Comparison of ENCODE assay signal across 18 cellular contexts in the genomic region with DNA sequence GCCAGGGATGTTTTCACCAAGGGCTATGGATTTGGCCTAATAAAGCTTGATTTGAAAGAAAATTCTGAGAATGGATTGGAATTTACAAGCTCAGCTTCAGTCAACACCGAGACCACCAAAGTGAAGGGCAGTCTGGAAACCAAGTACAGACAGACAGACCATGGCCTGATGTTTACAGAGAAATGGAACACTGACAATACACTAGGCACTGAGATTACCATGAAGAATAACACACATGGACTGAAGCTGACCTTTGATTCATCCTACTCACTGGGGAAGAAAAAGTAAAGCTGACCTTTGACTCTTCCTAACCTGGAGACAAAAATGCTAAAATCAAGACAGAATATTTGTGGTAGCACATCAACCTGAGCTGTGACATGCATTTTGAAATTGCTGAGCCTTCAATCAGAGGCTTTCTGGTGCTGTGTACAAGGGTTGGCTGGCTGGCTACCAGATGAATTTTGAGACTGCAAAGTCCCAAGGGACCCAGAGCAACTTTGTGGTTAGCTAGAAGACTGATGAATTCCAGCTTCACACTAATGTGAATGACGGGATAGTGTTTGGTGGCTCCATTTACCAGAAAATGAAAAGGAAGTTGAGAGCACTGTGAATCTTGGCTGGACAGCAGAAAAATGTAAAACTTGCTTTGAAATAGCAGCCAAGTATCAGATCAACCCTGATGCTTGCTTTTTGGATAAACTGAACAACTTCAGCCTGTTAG.
DNase-seq lines count a peak whose midpoint lies in the region; TF ChIP-seq lines count a peak whose summit lies in the region.
"Had no signal": no experiment of that assay in that cellular context is flagged by ENCODE, and none has a peak within 500 bp of the region (broad histone marks: within the 10 kb centered on the region; RNA-seq: fewer than 3 reads in every experiment).

No MANE protein-coding gene starts in this region.

- H3K14ac ChIP-seq in neuronal stem cell (ENCODE audit: low read length): no peak overlapping the region

- no peak overlapping the region for H3K9ac ChIP-seq in neuronal stem cell (ENCODE audit: low read depth, low read length, poor library complexity)

- H3K79me1 ChIP-seq in neuronal stem cell (ENCODE audit: low read depth, low read length): no peaks in the 10 kb centered on the region

- in situ Hi-C loops in astrocyte of the spinal cord (cut with HindIII; ENCODE audit: low sequenced_read_pairs): no loop called here

- no peak overlapping the region for H2BK15ac ChIP-seq in neuronal stem cell (ENCODE audit: low read length)

- H3K9me3 ChIP-seq in neuronal stem cell (replicated peaks in 1 of 2; ENCODE audit: control insufficient read depth in 2 of 2, insufficient read depth in 1 of 2, low read depth in 1 of 2, low read length in 2 of 2): no peaks in the 10 kb centered on the region
- H3K9me3 ChIP-seq: ascending aorta, sigmoid colon had no signal

- no peak overlapping the region for H3K4me2 ChIP-seq in neuronal stem cell (ENCODE audit: insufficient read depth, low read length, poor library complexity, severe bottlenecking)

- no peak overlapping the region for H3K27ac ChIP-seq in neuronal stem cell (replicated peaks; ENCODE audit: low read length)
- H3K27ac ChIP-seq: ascending aorta, RWPE1, sigmoid colon had no signal

- H3K4ac ChIP-seq in neuronal stem cell (ENCODE audit: low read length): no peak overlapping the region

- H2BK5ac ChIP-seq in neuronal stem cell (ENCODE audit: low read length): no peak overlapping the region

- no peak overlapping the region for H2BK120ac ChIP-seq in neuronal stem cell (ENCODE audit: low read depth, low read length)

- H2BK12ac ChIP-seq in neuronal stem cell (ENCODE audit: low read length): no peak overlapping the region

- no peaks in the 10 kb centered on the region for H3K36me3 ChIP-seq in neuronal stem cell (replicated peaks in 1 of 2; ENCODE audit: control insufficient read depth in 2 of 2, insufficient read depth in 2 of 2, low read length in 2 of 2)
- H3K36me3 ChIP-seq: ascending aorta, sigmoid colon had no signal

- H3K4me1 ChIP-seq in neuronal stem cell (ENCODE audit: control insufficient read depth in 2 of 2, insufficient read depth in 1 of 2, low read depth in 1 of 2, low read length in 2 of 2): no peaks in the 10 kb centered on the region
- H3K4me1 ChIP-seq: ascending aorta, sigmoid colon had no signal

- H3K27me3 ChIP-seq in neuronal stem cell (ENCODE audit: control insufficient read depth in 3 of 3, insufficient read depth in 3 of 3, low read depth in 1 of 3, low read length in 3 of 3): no peaks in the 10 kb centered on the region
- H3K27me3 ChIP-seq: ascending aorta, sigmoid colon had no signal

- no peak overlapping the region for H4K8ac ChIP-seq in neuronal stem cell (ENCODE audit: low read depth, low read length)

- no CpG with 5 or more reads among the region's 2 CpGs for WGBS in neuronal stem cell (ENCODE audit: extremely low coverage in 2 of 2, insufficient read length in 2 of 2, insufficient replicate concordance in 1 of 2), 2 donors

- peak; percentile 89 for DNase-seq in AG10803 (ENCODE audit: low read depth)
- DNase-seq in H4 (ENCODE audit: low spot score): peak; percentile 6
- DNase-seq in astrocyte of the spinal cord (ENCODE audit: low read depth, low spot score): peak; percentile 35
- peak; percentile 22 for DNase-seq in iris pigment epithelial cell (ENCODE audit: low read depth)
- no peak for DNase-seq in inferior parietal cortex (ENCODE audit: extremely low spot score)
- DNase-seq in cerebellar nuclear complex (lab: John Stamatoyannopoulos, UW): no peak
- DNase-seq in cortex of kidney (lab: John Stamatoyannopoulos, UW): no peak
- no peak for DNase-seq in neuronal stem cell (ENCODE audit: low spot score)
- DNase-seq: activated CD4-positive, alpha-beta T cell treated with anti-CD3 and anti-CD28 coated beads, Interleukin-2, amount 50 U/mL, for 1 hour; activated naive CD4-positive, alpha-beta T cell treated with Interleukin-2 at 50 U/mL for 16 hours; activated T-cell treated with anti-CD3 and anti-CD28 coated beads for 4 hours; Karpas-422; NCI-H446; NK-92 treated with Interleukin-12 subunit alpha and Interleukin-12 subunit beta, amount 100 ng/mL, for 24 hours; sigmoid colon had no signal

- no peak overlapping the region for H3K4me3 ChIP-seq in AG10803 (ENCODE audit: low read length)
- H3K4me3 ChIP-seq in astrocyte of the spinal cord (ENCODE audit: low read depth, low read length): no peak overlapping the region
- H3K4me3 ChIP-seq in neuronal stem cell (ENCODE audit: low read length in 2 of 2): no peak overlapping the region
- H3K4me3 ChIP-seq: ascending aorta, lung, sigmoid colon had no signal

- H4K91ac ChIP-seq in neuronal stem cell (ENCODE audit: low read depth, low read length, poor library complexity): no peak overlapping the region

- TF ChIP-seq CTCF in AG10803 (conservative IDR thresholded peaks at IDR 0.05; ENCODE audit: low read length) (no peak), astrocyte of the spinal cord (IDR thresholded peaks at IDR 0.05; ENCODE audit: low read depth, low read length) (no peak)

- H3K23ac ChIP-seq in neuronal stem cell (ENCODE audit: low read depth, low read length, poor library complexity): no peak overlapping the region

- no peak overlapping the region for H2AFZ ChIP-seq in neuronal stem cell (ENCODE audit: low read length)

- no peak overlapping the region for H3K18ac ChIP-seq in neuronal stem cell (ENCODE audit: low read length)

- H2AK5ac ChIP-seq in neuronal stem cell (ENCODE audit: low read depth, low read length): no peak overlapping the region

Comparison
In these comparisons a context has a peak if more than half of its experiments do, and no peak if none do; other contexts are left out.
1. DNase-seq: peak in AG10803 (single experiment), H4 (single experiment), astrocyte of the spinal cord (single experiment) and iris pigment epithelial cell (single experiment); none in inferior parietal cortex (single experiment), cerebellar nuclear complex (0 of 2), cortex of kidney (single experiment) and neuronal stem cell (single experiment).